In the genomic region with DNA sequence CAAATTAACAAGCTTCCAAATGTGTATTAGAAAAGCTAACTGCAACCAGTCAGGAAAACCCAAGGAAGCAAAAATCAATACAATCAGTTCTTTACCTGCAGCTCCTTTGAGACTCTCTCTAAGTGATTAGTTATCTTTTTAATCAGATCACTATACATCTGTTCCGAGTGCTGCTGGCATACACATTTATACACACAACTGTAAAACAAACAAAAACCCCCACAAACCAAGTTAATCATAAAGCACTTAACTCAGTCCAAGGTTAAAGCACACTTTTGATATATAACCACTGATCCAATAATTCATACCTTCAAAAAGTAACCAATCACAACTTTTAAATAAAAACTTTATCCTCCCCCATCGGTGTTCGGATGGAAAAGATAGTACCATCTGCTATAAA, we compare ENCODE assay signal across 14 cellular contexts. TPM values are rescaled to one million over a fixed set of nuclear protein-coding genes. Genes with fewer than 3 reads are reported as not detected.
DNase-seq lines count a peak whose midpoint lies in the region; ATAC-seq, FAIRE-seq and TF ChIP-seq lines count a peak whose summit lies in the region.
"Had no signal": no experiment of that assay in that cellular context is flagged by ENCODE, and none has a peak within 500 bp of the region (broad histone marks: within the 10 kb centered on the region; RNA-seq: fewer than 3 reads in every experiment).

No MANE protein-coding gene starts in this region.

- H2AFZ ChIP-seq in OCI-LY1 (ENCODE audit: low read length), result no peak overlapping the region

- H3K27me3 Mint-ChIP-seq in activated T-cell treated with anti-CD3 and anti-CD28 coated beads, Interleukin-2, amount 50 U/mL, for 4 hours (ENCODE audit: low read depth), result no peaks in the 10 kb centered on the region
- no peaks in the 10 kb centered on the region for H3K27me3 Mint-ChIP-seq in activated T-cell treated with anti-CD3 and anti-CD28 coated beads, Interleukin-2, amount 50 U/mL, for 24 hours
- no peaks in the 10 kb centered on the region for H3K27me3 Mint-ChIP-seq in dendritic cell treated with granulocyte-macrophage colony-stimulating factor and Interleukin-4, amounts not matched to agents 40 ng/mL and 50 ng/mL, for 4 days

- no peaks in the 10 kb centered on the region for H4K20me1 ChIP-seq in OCI-LY1 (ENCODE audit: insufficient read depth, low read length)

- H3K36me3 ChIP-seq in OCI-LY1 (ENCODE audit: insufficient read depth, low read length), result peaks cover 6% of the 10 kb centered on the region; the same call in 1 of the 2 replicates
- H3K36me3 ChIP-seq in spleen, result peaks cover 0 to 17% (median 0%) of the 10 kb centered on the region in 6 donors
- H3K36me3 ChIP-seq in kidney (ENCODE audit: control insufficient read depth in 1 of 2, insufficient read depth in 2 of 2, low read length in 2 of 2), result no peaks in the 10 kb centered on the region
- no peaks in the 10 kb centered on the region for H3K36me3 ChIP-seq in breast epithelium

- WGBS in spleen, 5 donors, result 62 to 67% (median 66%) methylated on average over 3 of the region's 3 CpGs

- H3K27ac ChIP-seq in OCI-LY1 (ENCODE audit: low read depth, low read length, poor library complexity, severe bottlenecking) (peak overlapping the region; percentile 81), spleen (peak overlapping the region; percentile 51 to 94 (median 86)), kidney (ENCODE audit: low read depth in 2 of 2, low read length in 2 of 2) (no peak overlapping the region), breast epithelium (peak overlapping the region in 1 of 2 donors; percentile 27)

- TF ChIP-seq CTCF in OCI-LY1 (IDR thresholded peaks at IDR 0.05; ENCODE audit: low read length) (no peak), spleen (IDR thresholded peaks at IDR 0.05 in 8 of 11, conservative IDR thresholded peaks at IDR 0.05 in 3 of 11) (no peak), kidney (IDR thresholded peaks at IDR 0.05; ENCODE audit: borderline replicate concordance, extremely low read depth, insufficient read depth) (no peak), breast epithelium (IDR thresholded peaks at IDR 0.05) (no peak)

- H3K9me2 ChIP-seq in OCI-LY1 (ENCODE audit: low read depth, low read length), result no peaks in the 10 kb centered on the region

- H3K9me3 Mint-ChIP-seq in activated T-cell treated with anti-CD3 and anti-CD28 coated beads, Interleukin-2, amount 50 U/mL, for 4 hours, result no peaks in the 10 kb centered on the region
- H3K9me3 Mint-ChIP-seq in activated T-cell treated with anti-CD3 and anti-CD28 coated beads, Interleukin-2, amount 50 U/mL, for 24 hours, result no peaks in the 10 kb centered on the region
- H3K9me3 Mint-ChIP-seq in dendritic cell treated with granulocyte-macrophage colony-stimulating factor and Interleukin-4, amounts not matched to agents 40 ng/mL and 50 ng/mL, for 4 days, result no peaks in the 10 kb centered on the region
- H3K9me3 Mint-ChIP-seq: WTC11 had no signal

- H3K9me3 ChIP-seq in OCI-LY1 (ENCODE audit: low read length), result no peaks in the 10 kb centered on the region
- H3K9me3 ChIP-seq in spleen, result no peaks in the 10 kb centered on the region
- no peaks in the 10 kb centered on the region for H3K9me3 ChIP-seq in kidney (ENCODE audit: control insufficient read depth in 1 of 2, low read length in 2 of 2)
- no peaks in the 10 kb centered on the region for H3K9me3 ChIP-seq in breast epithelium
- H3K9me3 ChIP-seq: body of pancreas, heart right ventricle had no signal

- H3K9ac ChIP-seq in OCI-LY1 (ENCODE audit: low read length) (no peak overlapping the region; the same call in 1 of the 2 replicates), kidney (ENCODE audit: low read length in 2 of 2) (no peak overlapping the region)

- H3K27ac Mint-ChIP-seq in activated T-cell treated with anti-CD3 and anti-CD28 coated beads, Interleukin-2, amount 50 U/mL, for 24 hours, result no peak overlapping the region
- peak overlapping the region; percentile 71 for H3K27ac Mint-ChIP-seq in dendritic cell treated with granulocyte-macrophage colony-stimulating factor and Interleukin-4, amounts not matched to agents 40 ng/mL and 50 ng/mL, for 4 days
- H3K27ac Mint-ChIP-seq: WTC11 had no signal

- peaks cover 42% of the 10 kb centered on the region for H3K79me2 ChIP-seq in OCI-LY1 (ENCODE audit: insufficient read depth, low read length)

- peak overlapping the region; percentile 8 for H3K4me3 ChIP-seq in OCI-LY1 (ENCODE audit: low read depth, low read length, poor library complexity, severe bottlenecking)
- H3K4me3 ChIP-seq in spleen, result peak overlapping the region in 1 of 8 donors; percentile 61
- no peak overlapping the region for H3K4me3 ChIP-seq in kidney (ENCODE audit: low read length in 2 of 2)
- no peak overlapping the region for H3K4me3 ChIP-seq in breast epithelium
- H3K4me3 ChIP-seq: body of pancreas had no signal

- H3K27me3 ChIP-seq in OCI-LY1 (ENCODE audit: insufficient read depth, low read length) (no peaks in the 10 kb centered on the region), spleen (replicated peaks in 1 of 7) (no peaks in the 10 kb centered on the region), breast epithelium (no peaks in the 10 kb centered on the region)
- H3K27me3 ChIP-seq: body of pancreas, heart right ventricle had no signal

- no peaks in the 10 kb centered on the region for H3F3A ChIP-seq in OCI-LY1 (ENCODE audit: insufficient read depth, low read length)

- no peak for FAIRE-seq in kidney (lab: Jason Lieb, UNC)
- FAIRE-seq: urothelium cell line had no signal

- H3K36me3 Mint-ChIP-seq in activated T-cell treated with anti-CD3 and anti-CD28 coated beads, Interleukin-2, amount 50 U/mL, for 4 hours (ENCODE audit: insufficient read depth), result peaks cover 15% of the 10 kb centered on the region
- peaks cover 27% of the 10 kb centered on the region for H3K36me3 Mint-ChIP-seq in activated T-cell treated with anti-CD3 and anti-CD28 coated beads, Interleukin-2, amount 50 U/mL, for 24 hours (ENCODE audit: low read depth)
- H3K36me3 Mint-ChIP-seq in dendritic cell treated with granulocyte-macrophage colony-stimulating factor and Interleukin-4, amounts not matched to agents 40 ng/mL and 50 ng/mL, for 4 days (ENCODE audit: low read depth), result peaks cover 28% of the 10 kb centered on the region

- peak overlapping the region; percentile 52 for H3K4me2 ChIP-seq in OCI-LY1 (ENCODE audit: low read length)

- intact Hi-C loops in dendritic cell treated with granulocyte-macrophage colony-stimulating factor and Interleukin-4, amounts not matched to agents 40 ng/mL and 50 ng/mL, for 4 days (cut with micrococcal nuclease), result loop anchor here (2.0 to 5.0 kb wide), 2 partner anchors 26 to 63 kb away; a partner anchor contains a TSS
- intact Hi-C loops in spleen (cut with DNase I; ENCODE audit: low total_unique reads) (no loop called here), kidney (cut with DNase I) (no loop called here), breast epithelium (cut with DNase I; ENCODE audit: low total_unique reads) (no loop called here)

- DNase-seq in activated T-cell treated with anti-CD3 and anti-CD28 coated beads, Interleukin-2, amount 50 U/mL, for 4 hours, result no peak
- DNase-seq in activated T-cell treated with anti-CD3 and anti-CD28 coated beads, Interleukin-2, amount 50 U/mL, for 24 hours, result no peak
- no peak for DNase-seq in spleen
- DNase-seq in kidney, result no peak
- no peak for DNase-seq in breast epithelium (ENCODE audit: low spot score in 2 of 2)
- DNase-seq: heart right ventricle, NCI-H146, NCI-H774 had no signal

- ATAC-seq in activated T-cell treated with anti-CD3 and anti-CD28 coated beads, Interleukin-2, amount 50 U/mL, for 4 hours, result no peak
- ATAC-seq in HG02588 (IDR thresholded peaks at IDR 0.05; ENCODE audit: unreplicated experiment), result no peak
- ATAC-seq: WTC11 had no signal

- TF ChIP-seq POLR2A in spleen (IDR thresholded peaks at IDR 0.05), result no peak
- TF ChIP-seq POLR2A in breast epithelium (IDR thresholded peaks at IDR 0.05), result no peak

- peaks cover 45% of the 10 kb centered on the region for H3K4me1 ChIP-seq in OCI-LY1 (ENCODE audit: insufficient read depth, low read length, severe bottlenecking)
- H3K4me1 ChIP-seq in spleen, result peaks cover 31 to 98% (median 68%) of the 10 kb centered on the region in 6 donors
- peaks cover 17 to 21% of the 10 kb centered on the region in 2 donors for H3K4me1 ChIP-seq in kidney (ENCODE audit: control insufficient read depth in 1 of 2, insufficient read depth in 1 of 2, low read depth in 1 of 2, low read length in 2 of 2)
- peaks cover 0 to 14% of the 10 kb centered on the region in 2 donors for H3K4me1 ChIP-seq in breast epithelium

- H3K4me3 Mint-ChIP-seq in activated T-cell treated with anti-CD3 and anti-CD28 coated beads, Interleukin-2, amount 50 U/mL, for 4 hours, result peak overlapping the region; percentile 23
- no peak overlapping the region for H3K4me3 Mint-ChIP-seq in activated T-cell treated with anti-CD3 and anti-CD28 coated beads, Interleukin-2, amount 50 U/mL, for 24 hours
- H3K4me3 Mint-ChIP-seq in dendritic cell treated with granulocyte-macrophage colony-stimulating factor and Interleukin-4, amounts not matched to agents 40 ng/mL and 50 ng/mL, for 4 days, result peak overlapping the region; percentile 9
- H3K4me3 Mint-ChIP-seq: WTC11 had no signal

- H3K4me1 Mint-ChIP-seq in activated T-cell treated with anti-CD3 and anti-CD28 coated beads, Interleukin-2, amount 50 U/mL, for 4 hours (ENCODE audit: low read depth), result peaks cover 58% of the 10 kb centered on the region
- H3K4me1 Mint-ChIP-seq in activated T-cell treated with anti-CD3 and anti-CD28 coated beads, Interleukin-2, amount 50 U/mL, for 24 hours (ENCODE audit: low read depth), result peaks cover 48% of the 10 kb centered on the region
- H3K4me1 Mint-ChIP-seq in dendritic cell treated with granulocyte-macrophage colony-stimulating factor and Interleukin-4, amounts not matched to agents 40 ng/mL and 50 ng/mL, for 4 days (ENCODE audit: low read depth), result peaks cover 60% of the 10 kb centered on the region

RNA-seq across cellular contexts. Expression of a gene that starts 25.6 kb away (rescaled TPM):
- 10 to 100 TPM; 31.2 to 33.5 (median 31.8) TPM for total RNA-seq in activated T-cell treated with anti-CD3 and anti-CD28 coated beads, Interleukin-2, amount 50 U/mL, for 4 hours
- total RNA-seq in spleen (10 to 100 TPM; 29.9 to 56.7 (median 42.6) TPM), kidney (39.3 TPM), breast epithelium (10 to 100 TPM; 33.4 to 68.6 (median 55.2) TPM)
- polyA plus RNA-seq in spleen (1 to 10 TPM; 4.3 to 7.3 (median 4.5) TPM), kidney (ENCODE audit: insufficient read depth, low read depth, low replicate concordance) (5.3 TPM)

Comparison
In these comparisons a context has a peak if more than half of its experiments do, and no peak if none do; other contexts are left out.
1. H3K27ac ChIP-seq: peak in OCI-LY1 (single experiment) and spleen (8 of 8); none in kidney (0 of 2).